18 cellular contexts compared by ENCODE assay signal in the genomic region with DNA sequence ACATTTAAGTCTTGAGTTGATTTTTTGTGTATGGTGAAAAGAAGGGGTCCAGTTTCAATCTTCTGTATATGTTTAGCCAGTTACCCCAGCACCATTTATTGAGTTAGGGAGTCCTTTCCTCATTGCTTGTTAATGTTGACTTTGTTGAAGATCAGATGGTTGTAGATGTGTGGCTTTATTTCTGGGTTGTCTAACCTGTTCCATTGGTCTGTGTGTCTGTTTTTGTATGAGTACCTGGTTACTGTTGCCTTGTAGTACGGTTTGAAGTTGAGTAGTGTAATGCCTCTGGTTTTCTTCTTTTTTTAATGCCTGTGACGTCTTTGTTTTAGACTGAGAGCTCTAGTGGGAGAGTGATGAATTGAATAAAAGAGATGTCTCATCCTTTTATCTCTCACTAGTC.
DNase-seq lines count a peak whose midpoint lies in the region; ATAC-seq, FAIRE-seq and TF ChIP-seq lines count a peak whose summit lies in the region.
"Had no signal": no experiment of that assay in that cellular context is flagged by ENCODE, and none has a peak within 500 bp of the region (broad histone marks: within the 10 kb centered on the region; RNA-seq: fewer than 3 reads in every experiment).

No MANE protein-coding gene starts in this region.

- no peaks in the 10 kb centered on the region for H3K4me1 ChIP-seq in pancreas
- H3K4me1 ChIP-seq: BLaER1 had no signal

- 83 to 91% methylated on average over 2 of the region's 2 CpGs for WGBS in pancreas, 2 donors

- H3K9me3 Mint-ChIP-seq in chondrocyte (ENCODE audit: low read depth), result peaks cover 26% of the 10 kb centered on the region

- H3K27ac Mint-ChIP-seq in chondrocyte (ENCODE audit: unreplicated experiment), result peak overlapping the region; percentile 15
- H3K27ac Mint-ChIP-seq: CD14-positive monocyte; CD4-positive, alpha-beta memory T cell; GM23338 had no signal

- no peaks in the 10 kb centered on the region for H3K27me3 ChIP-seq in pancreas
- H3K27me3 ChIP-seq: BLaER1 had no signal

- H3K4me3 ChIP-seq in pancreas, result no peak overlapping the region
- H3K4me3 ChIP-seq: BLaER1, GM23338 had no signal

- FAIRE-seq in pancreas (lab: Jason Lieb, UNC), result peak; percentile 37
- FAIRE-seq: GM12891, HepG2 had no signal

- intact Hi-C loops in pancreas (cut with DNase I), result no loop called here

- H3K4me1 Mint-ChIP-seq in chondrocyte (ENCODE audit: low read depth), result no peaks in the 10 kb centered on the region
- H3K4me1 Mint-ChIP-seq: CD14-positive monocyte; CD4-positive, alpha-beta memory T cell had no signal

- H3K9me3 ChIP-seq in pancreas, result no peaks in the 10 kb centered on the region

- H3K27me3 Mint-ChIP-seq in chondrocyte (ENCODE audit: low read depth), result no peaks in the 10 kb centered on the region
- H3K27me3 Mint-ChIP-seq: CD4-positive, alpha-beta memory T cell; IgD-negative memory B cell had no signal

- H3K36me3 Mint-ChIP-seq in chondrocyte (ENCODE audit: low read depth), result peaks cover 4% of the 10 kb centered on the region
- H3K36me3 Mint-ChIP-seq: CD14-positive monocyte; CD4-positive, alpha-beta memory T cell; IgD-negative memory B cell had no signal

- no peak overlapping the region for H3K4me3 Mint-ChIP-seq in chondrocyte (ENCODE audit: unreplicated experiment)
- H3K4me3 Mint-ChIP-seq: CD14-positive monocyte; CD4-positive, alpha-beta memory T cell; GM23338; IgD-negative memory B cell had no signal

- DNase-seq in NCI-H748 (lab: John Stamatoyannopoulos, UW; ENCODE audit: unreplicated experiment) (peak; percentile 24), NCI-H748 treated with DMSO at 0.1 percent for 48 hours (lab: John Stamatoyannopoulos, UW) (no peak), HT-29 (ENCODE audit: low spot score) (peak; percentile 27), chondrocyte (ENCODE audit: low spot score) (no peak), pancreas (no peak), H4 (ENCODE audit: low spot score) (no peak), hippocampal formation (lab: John Stamatoyannopoulos, UW) (no peak)
- no peak for DNase-seq in effector CD8-positive, alpha-beta T cell (lab: John Stamatoyannopoulos, UW)
- DNase-seq: 8988T; CD4-positive, alpha-beta memory T cell; DMS153; H7 had no signal

- no peak for ATAC-seq in pancreas
- ATAC-seq: GM23338, HepG2 had no signal

- TF ChIP-seq CTCF in chondrocyte (IDR thresholded peaks at IDR 0.05), result no peak
- no peak for TF ChIP-seq CTCF in pancreas (IDR thresholded peaks at IDR 0.05)

- H3K27ac ChIP-seq in pancreas, result no peak overlapping the region
- H3K27ac ChIP-seq: BLaER1 had no signal

- H3K36me3 ChIP-seq in pancreas, result no peaks in the 10 kb centered on the region
- H3K36me3 ChIP-seq: BLaER1 had no signal

Comparison
In these comparisons a context has a peak if more than half of its experiments do, and no peak if none do; other contexts are left out.
1. DNase-seq: peak in NCI-H748 (single experiment) and HT-29 (single experiment); none in NCI-H748 treated with DMSO at 0.1 percent for 48 hours (single experiment), chondrocyte (single experiment), pancreas (0 of 6), effector CD8-positive, alpha-beta T cell (single experiment), H4 (single experiment) and hippocampal formation (0 of 2).